Comparison of ENCODE assay signal across 26 cellular contexts in the genomic region with DNA sequence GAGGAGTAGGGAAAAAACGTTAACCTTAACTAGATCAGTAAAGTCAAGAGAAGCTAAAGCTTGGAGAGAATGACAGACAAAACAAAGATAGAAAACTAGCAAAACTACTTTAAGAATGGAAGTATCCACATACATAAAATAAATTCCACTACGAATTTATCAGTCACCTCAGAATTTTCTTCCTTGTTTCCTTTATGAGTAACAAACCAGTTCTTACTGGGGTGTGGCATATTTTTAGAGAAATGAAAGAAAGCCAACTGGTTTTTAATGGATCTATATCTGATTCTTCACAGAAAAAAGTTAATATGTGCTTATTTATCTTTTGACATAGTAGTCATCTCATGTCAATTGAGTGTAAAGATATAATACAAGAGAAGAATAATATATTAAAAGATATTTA.
DNase-seq lines count a peak whose midpoint lies in the region; ATAC-seq and TF ChIP-seq lines count a peak whose summit lies in the region.
"Had no signal": no experiment of that assay in that cellular context is flagged by ENCODE, and none has a peak within 500 bp of the region (broad histone marks: within the 10 kb centered on the region; RNA-seq: fewer than 3 reads in every experiment).

No MANE protein-coding gene starts in this region.

- no peak overlapping the region for H3K4me3 ChIP-seq in PC-3 (ENCODE audit: low read length)
- H3K4me3 ChIP-seq: BLaER1, GM12878, GM23338, SJSA1 had no signal

- peaks cover 6% of the 10 kb centered on the region; the same call in 1 of the 2 replicates for H3K4me1 ChIP-seq in PC-3 (ENCODE audit: insufficient read depth, low read length)
- H3K4me1 ChIP-seq: BLaER1, SJSA1 had no signal

- no peaks in the 10 kb centered on the region for H3K27me3 Mint-ChIP-seq in Calu3 (ENCODE audit: unreplicated experiment)
- H3K27me3 Mint-ChIP-seq: CD4-positive, CD25-positive, alpha-beta regulatory T cell; IgD-negative memory B cell had no signal

- CTCF ChIA-PET in Calu3 (lab: Charles Lee) = no interaction called here
- CTCF ChIA-PET in PC-3 (lab: Charles Lee) = no interaction called here

- ATAC-seq in PC-3 (peak; percentile 38), left cardiac atrium (no peak)
- ATAC-seq: GM12878, GM23338 had no signal

- no peaks in the 10 kb centered on the region for H3K27me3 ChIP-seq in PC-3 (ENCODE audit: low read length)
- H3K27me3 ChIP-seq: BLaER1, SJSA1 had no signal

- H3K79me2 ChIP-seq in PC-3 (ENCODE audit: low read length) = no peaks in the 10 kb centered on the region

- H3K36me3 Mint-ChIP-seq in Calu3 (ENCODE audit: insufficient read depth, unreplicated experiment) = no peaks in the 10 kb centered on the region
- H3K36me3 Mint-ChIP-seq: CD4-positive, CD25-positive, alpha-beta regulatory T cell; IgD-negative memory B cell had no signal

- H3K4me2 ChIP-seq in PC-3 (ENCODE audit: low read length) = no peak overlapping the region
- H3K4me2 ChIP-seq: BLaER1, GM23338, KMS-11 had no signal

- no peaks in the 10 kb centered on the region for H3F3A ChIP-seq in PC-3 (ENCODE audit: low read length, unreplicated experiment)

- no peaks in the 10 kb centered on the region for H3K9me3 Mint-ChIP-seq in Calu3 (ENCODE audit: low read depth, unreplicated experiment)

- no peak overlapping the region for H3K4me3 Mint-ChIP-seq in Calu3 (ENCODE audit: low read depth, unreplicated experiment)
- H3K4me3 Mint-ChIP-seq: CD4-positive, CD25-positive, alpha-beta regulatory T cell; GM23338; H9; IgD-negative memory B cell had no signal

- H3K36me3 ChIP-seq in PC-3 (ENCODE audit: low read depth, low read length) = no peaks in the 10 kb centered on the region
- H3K36me3 ChIP-seq: BLaER1, SJSA1 had no signal

- POLR2A ChIA-PET in PC-3 (lab: Charles Lee; ENCODE audit: unreplicated experiment) = interaction anchor here (0.7 kb wide), 1 partner anchor 1262 kb away, joined by 3 read pairs; no protein-coding TSS in a partner anchor

- intact Hi-C loops in Calu3 (cut with micrococcal nuclease; ENCODE audit: unreplicated experiment) = loop anchor here (5.0 to 10.0 kb wide), 2 partner anchors 198 to 556 kb away; no protein-coding TSS in a partner anchor
- intact Hi-C loops in PC-3 (cut with micrococcal nuclease) = no loop called here
- intact Hi-C loops in left cardiac atrium (cut with DNase I) = no loop called here

- BruUV-seq in Calu3 (replicated peaks; lab: Mats Ljungman, UMichigan) (no TSS peak), PC-3 (replicated peaks; lab: Mats Ljungman, UMichigan) (no TSS peak)

- H3K9me3 ChIP-seq in PC-3 (ENCODE audit: low read length) = no peaks in the 10 kb centered on the region
- H3K9me3 ChIP-seq: BLaER1 had no signal

- H3K4me1 Mint-ChIP-seq in Calu3 (ENCODE audit: low read depth, unreplicated experiment) = peaks cover 57% of the 10 kb centered on the region
- H3K4me1 Mint-ChIP-seq: CD4-positive, CD25-positive, alpha-beta regulatory T cell; IgD-negative memory B cell had no signal

- H3K27ac Mint-ChIP-seq in Calu3 (ENCODE audit: unreplicated experiment) = peak overlapping the region; percentile 86
- H3K27ac Mint-ChIP-seq: CD4-positive, CD25-positive, alpha-beta regulatory T cell; GM23338; IgD-negative memory B cell had no signal

- H4K20me1 ChIP-seq in PC-3 (ENCODE audit: low read length) = no peaks in the 10 kb centered on the region
- H4K20me1 ChIP-seq: BLaER1 had no signal

- DNase-seq in Calu3 (no peak), PC-3 (peak; percentile 47), epithelial cell of prostate (ENCODE audit: low read depth, low spot score) (peak; percentile 6), renal cortical epithelial cell (ENCODE audit: low read depth) (peak; percentile 10), left cardiac atrium (no peak), COR-L47 (lab: John Stamatoyannopoulos, UW) (no peak), NCI-H2196 treated with DMSO at 0.1 percent for 48 hours (lab: John Stamatoyannopoulos, UW; ENCODE audit: unreplicated experiment) (no peak)
- DNase-seq: CD4-positive, CD25-positive, alpha-beta regulatory T cell; DMS 273 treated with DMSO at 0.1 percent for 48 hours; DMS79; EL; GDM1; H9; NCI-H1048; NCI-H1417; NCI-H1694; NCI-H2081; NCI-H226; NCI-H510A; NCI-H69 had no signal

- no peak overlapping the region for H2AFZ ChIP-seq in PC-3 (ENCODE audit: low read length)
- H2AFZ ChIP-seq: GM23338 had no signal

- TF ChIP-seq CTCF in Calu3 (IDR thresholded peaks at IDR 0.05; ENCODE audit: unreplicated experiment) = no peak
- no peak for TF ChIP-seq CTCF in PC-3 (conservative IDR thresholded peaks at IDR 0.05; ENCODE audit: low read depth, low read length)

- H3K27ac ChIP-seq in PC-3 (ENCODE audit: low read length) = peak overlapping the region; percentile 46
- peak overlapping the region; percentile 29 for H3K27ac ChIP-seq in epithelial cell of prostate
- H3K27ac ChIP-seq: BLaER1, KMS-11, SJSA1 had no signal

- H3K9me2 ChIP-seq in PC-3 (replicated peaks; ENCODE audit: low read length) = no peaks in the 10 kb centered on the region

- no peak overlapping the region for H3K9ac ChIP-seq in PC-3 (ENCODE audit: low read length)
- H3K9ac ChIP-seq: BLaER1, KMS-11 had no signal

Comparison
In these comparisons a context has a peak if more than half of its experiments do, and no peak if none do; other contexts are left out.
1. DNase-seq: peak in PC-3 (single experiment), epithelial cell of prostate (single experiment) and renal cortical epithelial cell (single experiment); none in Calu3 (single experiment), left cardiac atrium (single experiment), COR-L47 (single experiment) and NCI-H2196 treated with DMSO at 0.1 percent for 48 hours (single experiment).